5 cellular contexts compared by ENCODE assay signal in genomic region chr9:105841562-105841961, GRCh38.
"Had no signal": no experiment of that assay in that cellular context is flagged by ENCODE, and none has a peak within 500 bp of the region (broad histone marks: within the 10 kb centered on the region; RNA-seq: fewer than 3 reads in every experiment).

No MANE protein-coding gene starts in this region.

- FAIRE-seq: GM12878, GM12892, GM19239 had no signal

- H3K4me3 ChIP-seq: GM12878 had no signal

- DNase-seq: GDM1, GF-D8 had no signal
